Comparison of ENCODE assay signal across 9 cellular contexts in genomic region chr1:160862151-160863061, GRCh38. TPM values are rescaled to one million over a fixed set of nuclear protein-coding genes. Genes with fewer than 3 reads are reported as not detected.
DNase-seq lines count a peak whose midpoint lies in the region; ATAC-seq, FAIRE-seq and TF ChIP-seq lines count a peak whose summit lies in the region.
"Had no signal": no experiment of that assay in that cellular context is flagged by ENCODE, and none has a peak within 500 bp of the region (broad histone marks: within the 10 kb centered on the region; RNA-seq: fewer than 3 reads in every experiment).

TSS of gene CD244 (minus strand) at chr1:160862887. CDS start at chr1:160862677, 210 bp downstream.

- peak within 1 kb of the TSS; percentile 94 to 98 for H3K27ac Mint-ChIP-seq in effector memory CD8-positive, alpha-beta T cell

- ATAC-seq in GM18867 (IDR thresholded peaks at IDR 0.05; ENCODE audit: unreplicated experiment), result peak; percentile 71
- ATAC-seq in HG02943 (IDR thresholded peaks at IDR 0.05; ENCODE audit: low read depth, unreplicated experiment), result peak; percentile 66
- ATAC-seq in effector memory CD8-positive, alpha-beta T cell (replicated peaks), result peak; percentile 99

- peaks cover 0 to 73% (median 27%) of the 10 kb centered on the region in 6 donors for H3K4me1 ChIP-seq in spleen

- no peaks in the 10 kb centered on the region for H3K9me3 ChIP-seq in spleen

- peak in 3 of 5 experiments; percentile 15 to 70 (median 66) for DNase-seq in T-helper 2 cell
- DNase-seq in effector memory CD8-positive, alpha-beta T cell, result peak; percentile 68 to 74 (median 71)
- peak; percentile 87 for DNase-seq in spleen
- DNase-seq in NAMALWA (ENCODE audit: low spot score), result no peak
- no peak for DNase-seq in foreskin melanocyte
- no peak for DNase-seq in urothelium cell line (ENCODE audit: low spot score)

- H3K36me3 ChIP-seq in spleen, result no peaks in the 10 kb centered on the region

- 14 to 29% (median 26%) methylated on average over 7 to 13 of the region's 13 CpGs for WGBS in spleen, 5 donors

- no peak for TF ChIP-seq POLR2A in spleen (IDR thresholded peaks at IDR 0.05)

- peaks cover 42 to 49% of the 10 kb centered on the region in 2 donors for H3K4me1 Mint-ChIP-seq in effector memory CD8-positive, alpha-beta T cell (ENCODE audit: low read depth in 2 of 2)

- H3K27ac ChIP-seq in spleen, result peak within 1 kb of the TSS in 7 of 8 donors; percentile 46 to 87 (median 66)

- FAIRE-seq in urothelium cell line (lab: Jason Lieb, UNC), result no peak

- intact Hi-C loops in spleen (cut with DNase I; ENCODE audit: low total_unique reads), result no loop called here

- peaks cover 0 to 9% (median 0%) of the 10 kb centered on the region in 7 donors for H3K27me3 ChIP-seq in spleen (replicated peaks in 1 of 7)

- no peaks in the 10 kb centered on the region for H3K27me3 Mint-ChIP-seq in effector memory CD8-positive, alpha-beta T cell

- H3K9me3 Mint-ChIP-seq in effector memory CD8-positive, alpha-beta T cell, result no peaks in the 10 kb centered on the region

- H3K4me3 Mint-ChIP-seq in effector memory CD8-positive, alpha-beta T cell, result peak within 1 kb of the TSS; percentile 93 to 99

- TF ChIP-seq CTCF in spleen (IDR thresholded peaks at IDR 0.05 in 8 of 11, conservative IDR thresholded peaks at IDR 0.05 in 3 of 11), result no peak

- peak within 1 kb of the TSS in 7 of 8 donors; percentile 10 to 66 (median 34) for H3K4me3 ChIP-seq in spleen

- peaks cover 17% of the 10 kb centered on the region for H3K36me3 Mint-ChIP-seq in effector memory CD8-positive, alpha-beta T cell (ENCODE audit: insufficient read depth)

RNA-seq across cellular contexts. Expression of gene CD244, which starts in this region (rescaled TPM):
- total RNA-seq in spleen, result 10 to 100 TPM; 13.0 to 25.7 (median 18.2) TPM
- polyA plus RNA-seq in spleen, result 1 to 10 TPM; 2.1 to 4.3 (median 4.0) TPM
- total RNA-seq: glomerular endothelial cell had no signal

Comparison
In these comparisons a context has a peak if more than half of its experiments do, and no peak if none do; other contexts are left out.
1. DNase-seq: peak in T-helper 2 cell (3 of 5), effector memory CD8-positive, alpha-beta T cell (3 of 3) and spleen (single experiment); none in NAMALWA (single experiment), foreskin melanocyte (single experiment) and urothelium cell line (single experiment).
2. Peak in every context shown above with its lines, with median percentiles within 50 percentile points of each other: ATAC-seq.